In genomic region chr3:42045719-42046243, GRCh38 we compare ENCODE assay signal across 14 cellular contexts. TPM values are rescaled to one million over a fixed set of nuclear protein-coding genes. Genes with fewer than 3 reads are reported as not detected.
DNase-seq lines count a peak whose midpoint lies in the region; TF ChIP-seq lines count a peak whose summit lies in the region.
"Had no signal": no experiment of that assay in that cellular context is flagged by ENCODE, and none has a peak within 500 bp of the region (broad histone marks: within the 10 kb centered on the region; RNA-seq: fewer than 3 reads in every experiment).

No MANE protein-coding gene starts in this region.

- BruUV-seq in OCI-LY7 (replicated peaks; lab: Mats Ljungman, UMichigan): TSS peak; percentile 17

- no peaks in the 10 kb centered on the region for H3K9me3 Mint-ChIP-seq in nephron progenitor cell
- no peaks in the 10 kb centered on the region for H3K9me3 Mint-ChIP-seq in activated naive CD8-positive, alpha-beta T cell treated with anti-CD3 and anti-CD28 coated beads for 36 hours
- H3K9me3 Mint-ChIP-seq: activated CD4-positive, alpha-beta memory T cell treated with anti-CD3 and anti-CD28 coated beads for 36 hours; activated T-helper 1 cell treated with anti-CD3 and anti-CD28 coated beads, Interleukin-12 subunit alpha, Interleukin-12 subunit beta, Interleukin-2, Interleukin-4 antibody, amounts not matched to agents 30 ng/mL and 10 ng/mL and 1 ng/mL, durations not matched to agents 14 hours and 24 hours and 36 hours; neural crest cell; stimulated activated effector memory CD8-positive, alpha-beta T cell treated with anti-CD3 and anti-CD28 coated beads, Interleukin-12 subunit alpha, Interleukin-12 subunit beta, amount 100 ng/mL, for 72 hours had no signal

- intact Hi-C loops in OCI-LY7 (cut with micrococcal nuclease; ENCODE audit: unreplicated experiment) (no loop called here), esophagus muscularis mucosa (cut with DNase I) (no loop called here)

- no peak overlapping the region for H3K4me3 Mint-ChIP-seq in nephron progenitor cell
- no peak overlapping the region for H3K4me3 Mint-ChIP-seq in activated naive CD8-positive, alpha-beta T cell treated with anti-CD3 and anti-CD28 coated beads for 36 hours
- H3K4me3 Mint-ChIP-seq: activated CD4-positive, alpha-beta memory T cell treated with anti-CD3 and anti-CD28 coated beads for 36 hours; activated T-helper 1 cell treated with anti-CD3 and anti-CD28 coated beads, Interleukin-12 subunit alpha, Interleukin-12 subunit beta, Interleukin-2, Interleukin-4 antibody, amounts not matched to agents 30 ng/mL and 10 ng/mL and 1 ng/mL, durations not matched to agents 14 hours and 24 hours and 36 hours; stimulated activated effector memory CD8-positive, alpha-beta T cell treated with anti-CD3 and anti-CD28 coated beads, Interleukin-12 subunit alpha, Interleukin-12 subunit beta, amount 100 ng/mL, for 72 hours had no signal

- H3K27me3 ChIP-seq in DOHH2 (ENCODE audit: control insufficient read depth, low read length) (no peaks in the 10 kb centered on the region), esophagus muscularis mucosa (no peaks in the 10 kb centered on the region)
- H3K27me3 ChIP-seq: adrenal gland had no signal

- H3K4me2 ChIP-seq in DOHH2 (ENCODE audit: low read length) (peak overlapping the region; percentile 27), OCI-LY7 (ENCODE audit: low read length) (0 out of 2 replicates have a peak overlapping the region, but pooled peaks have one; percentile 4)

- no peak for TF ChIP-seq CTCF in DOHH2 (IDR thresholded peaks at IDR 0.05; ENCODE audit: low read depth, low read length, poor library complexity, severe bottlenecking)
- no peak for TF ChIP-seq CTCF in OCI-LY7 (conservative IDR thresholded peaks at IDR 0.05; ENCODE audit: low read length)
- TF ChIP-seq CTCF in esophagus muscularis mucosa (IDR thresholded peaks at IDR 0.05): no peak
- TF ChIP-seq CTCF in nephron progenitor cell (IDR thresholded peaks at IDR 0.05): no peak

- CTCF ChIA-PET in OCI-LY7 (lab: Charles Lee; ENCODE audit: unreplicated experiment): no interaction called here

- H3K4me1 Mint-ChIP-seq in nephron progenitor cell: peaks cover 73% of the 10 kb centered on the region
- peaks cover 41% of the 10 kb centered on the region for H3K4me1 Mint-ChIP-seq in activated naive CD8-positive, alpha-beta T cell treated with anti-CD3 and anti-CD28 coated beads for 36 hours

- H4K20me1 ChIP-seq in DOHH2 (ENCODE audit: control insufficient read depth, insufficient read depth, low read depth, low read length): peaks cover 21% of the 10 kb centered on the region; the same call in 1 of the 2 replicates
- H4K20me1 ChIP-seq in OCI-LY7 (ENCODE audit: insufficient read depth, low read length): peaks cover 18% of the 10 kb centered on the region

- no peaks in the 10 kb centered on the region for H3K27me3 Mint-ChIP-seq in nephron progenitor cell (ENCODE audit: low read depth, poor library complexity)
- H3K27me3 Mint-ChIP-seq in activated naive CD8-positive, alpha-beta T cell treated with anti-CD3 and anti-CD28 coated beads for 36 hours: no peaks in the 10 kb centered on the region
- H3K27me3 Mint-ChIP-seq: activated CD4-positive, alpha-beta memory T cell treated with anti-CD3 and anti-CD28 coated beads for 36 hours had no signal

- DNase-seq in OCI-LY7 (ENCODE audit: low spot score): no peak
- DNase-seq in esophagus muscularis mucosa (ENCODE audit: extremely low spot score): no peak
- no peak for DNase-seq in nephron progenitor cell
- DNase-seq in activated naive CD8-positive, alpha-beta T cell treated with anti-CD3 and anti-CD28 coated beads for 36 hours: no peak
- no peak for DNase-seq in NCI-H1694 treated with DMSO at 0.1 percent for 48 hours (lab: John Stamatoyannopoulos, UW)
- no peak for DNase-seq in substantia nigra (lab: John Stamatoyannopoulos, UW)
- DNase-seq: erythroblast, NCI-H1105 treated with DMSO at 0.1 percent for 48 hours had no signal

- H2AFZ ChIP-seq in OCI-LY7 (ENCODE audit: low read length): no peak overlapping the region

- H3K4me1 ChIP-seq in DOHH2 (ENCODE audit: control insufficient read depth, low read length): peaks cover 91% of the 10 kb centered on the region
- peaks cover 88% of the 10 kb centered on the region for H3K4me1 ChIP-seq in OCI-LY7 (ENCODE audit: insufficient read depth, low read length, poor library complexity, severe bottlenecking)
- peaks cover 71 to 81% (median 81%) of the 10 kb centered on the region in 4 donors for H3K4me1 ChIP-seq in esophagus muscularis mucosa

- H3K9me3 ChIP-seq in DOHH2 (ENCODE audit: control insufficient read depth, insufficient read depth, low read length) (no peaks in the 10 kb centered on the region), OCI-LY7 (ENCODE audit: low read length) (peaks cover 6% of the 10 kb centered on the region; the same call in 1 of the 2 replicates), esophagus muscularis mucosa (no peaks in the 10 kb centered on the region)
- H3K9me3 ChIP-seq: adrenal gland had no signal

- no peak overlapping the region for H3K27ac ChIP-seq in DOHH2 (ENCODE audit: low read depth, low read length)
- no peak overlapping the region for H3K27ac ChIP-seq in OCI-LY7 (ENCODE audit: low read depth, low read length, poor library complexity, severe bottlenecking)
- peak overlapping the region; percentile 38 to 75 (median 70) for H3K27ac ChIP-seq in esophagus muscularis mucosa (replicated peaks in 1 of 4)
- H3K27ac ChIP-seq in substantia nigra (ENCODE audit: low read depth, low read length, poor library complexity, severe bottlenecking): no peak overlapping the region
- H3K27ac ChIP-seq: adrenal gland had no signal

- no peak for TF ChIP-seq EP300 in esophagus muscularis mucosa (IDR thresholded peaks at IDR 0.05)

- peak overlapping the region; percentile 93 for H3K27ac Mint-ChIP-seq in nephron progenitor cell
- no peak overlapping the region for H3K27ac Mint-ChIP-seq in activated naive CD8-positive, alpha-beta T cell treated with anti-CD3 and anti-CD28 coated beads for 36 hours
- H3K27ac Mint-ChIP-seq: activated CD4-positive, alpha-beta memory T cell treated with anti-CD3 and anti-CD28 coated beads for 36 hours; activated T-helper 1 cell treated with anti-CD3 and anti-CD28 coated beads, Interleukin-12 subunit alpha, Interleukin-12 subunit beta, Interleukin-2, Interleukin-4 antibody, amounts not matched to agents 30 ng/mL and 10 ng/mL and 1 ng/mL, durations not matched to agents 14 hours and 24 hours and 36 hours; stimulated activated effector memory CD8-positive, alpha-beta T cell treated with anti-CD3 and anti-CD28 coated beads, Interleukin-12 subunit alpha, Interleukin-12 subunit beta, amount 100 ng/mL, for 72 hours had no signal

- TF ChIP-seq POLR2A in esophagus muscularis mucosa (IDR thresholded peaks at IDR 0.05; ENCODE audit: low read depth): no peak

- peaks cover 6% of the 10 kb centered on the region for H3K36me3 Mint-ChIP-seq in nephron progenitor cell (ENCODE audit: low read depth)
- H3K36me3 Mint-ChIP-seq in activated naive CD8-positive, alpha-beta T cell treated with anti-CD3 and anti-CD28 coated beads for 36 hours: peaks cover 2% of the 10 kb centered on the region
- H3K36me3 Mint-ChIP-seq: activated CD4-positive, alpha-beta memory T cell treated with anti-CD3 and anti-CD28 coated beads for 36 hours; stimulated activated effector memory CD8-positive, alpha-beta T cell treated with anti-CD3 and anti-CD28 coated beads, Interleukin-12 subunit alpha, Interleukin-12 subunit beta, amount 100 ng/mL, for 72 hours had no signal

- H3K79me2 ChIP-seq in DOHH2 (ENCODE audit: control insufficient read depth, low read length): peaks cover 99% of the 10 kb centered on the region
- H3K79me2 ChIP-seq in OCI-LY7 (ENCODE audit: insufficient read depth, low read depth, low read length): peaks cover 100% of the 10 kb centered on the region

- POLR2A ChIA-PET in OCI-LY7 (lab: Charles Lee): interaction anchor here (0.9 to 3.9 kb wide), 4 partner anchors 9 to 31 kb away, joined by 3 to 13 read pairs (median 4); no protein-coding TSS in a partner anchor

- H3K9me2 ChIP-seq in DOHH2 (replicated peaks; ENCODE audit: control insufficient read depth, low read length): no peaks in the 10 kb centered on the region
- H3K9me2 ChIP-seq in OCI-LY7 (ENCODE audit: insufficient read depth, low read length): no peaks in the 10 kb centered on the region

- H3K36me3 ChIP-seq in DOHH2 (ENCODE audit: control insufficient read depth, low read length) (0 out of 2 replicates have a peak, but pooled peaks cover 3% of the 10 kb centered on the region), OCI-LY7 (ENCODE audit: insufficient read depth, low read length) (peaks cover 13% of the 10 kb centered on the region), esophagus muscularis mucosa (no peaks in the 10 kb centered on the region)
- H3K36me3 ChIP-seq: adrenal gland had no signal

- 100% methylated on average over 2 of the region's 2 CpGs for WGBS in esophagus muscularis mucosa

- H3F3A ChIP-seq in DOHH2 (ENCODE audit: control insufficient read depth, insufficient read depth): peaks cover 9% of the 10 kb centered on the region; the same call in 1 of the 2 replicates

- H3K4me3 ChIP-seq in DOHH2 (ENCODE audit: low read length): no peak overlapping the region
- no peak overlapping the region for H3K4me3 ChIP-seq in OCI-LY7 (ENCODE audit: low read depth, low read length, poor library complexity, severe bottlenecking)
- no peak overlapping the region for H3K4me3 ChIP-seq in esophagus muscularis mucosa
- H3K4me3 ChIP-seq: adrenal gland had no signal

RNA-seq across cellular contexts. Expression of gene TRAK1, which starts 45.4 kb away (rescaled TPM):
- total RNA-seq in OCI-LY7 (2014; rRNA removed; shearing (Covaris generic)): 60.8 and 62.5 TPM in 2 replicates
- 88.3 and 92.6 TPM in 2 replicates for total RNA-seq in OCI-LY7 (2022)
- total RNA-seq in esophagus muscularis mucosa: 10 to 100 TPM; 45.7 to 74.8 (median 57.7) TPM
- total RNA-seq in activated naive CD8-positive, alpha-beta T cell treated with anti-CD3 and anti-CD28 coated beads for 36 hours: 10 to 100 TPM; 22.3 to 22.8 TPM

Comparison
In these comparisons a context has a peak if more than half of its experiments do, and no peak if none do; other contexts are left out.
1. H3K27ac ChIP-seq: peak in esophagus muscularis mucosa (4 of 4); none in DOHH2 (single experiment), OCI-LY7 (single experiment) and substantia nigra (single experiment).